17 cellular contexts compared by ENCODE assay signal in the genomic region with DNA sequence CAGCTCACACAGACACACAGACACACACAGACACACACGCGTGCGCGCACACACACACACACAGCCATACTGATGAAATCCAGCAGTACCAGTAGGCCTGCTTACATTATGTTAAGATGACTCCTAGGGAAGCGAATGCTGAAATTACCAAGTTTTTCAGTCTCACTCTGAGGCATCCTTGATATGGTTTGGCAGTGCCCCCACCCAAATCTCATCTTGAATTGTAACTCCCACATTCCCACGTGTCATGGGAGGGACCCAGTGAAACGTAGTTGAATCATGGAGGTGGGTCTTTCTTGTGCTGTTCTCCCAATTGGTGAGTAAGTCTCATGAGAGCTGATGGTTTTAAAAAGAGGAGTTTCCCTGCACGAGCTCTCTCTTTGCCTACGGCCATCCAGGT.
A peak's percentile ranks its signal among the peaks of the same experiment; 100 is the strongest.
DNase-seq lines count a peak whose midpoint lies in the region; ATAC-seq, FAIRE-seq and TF ChIP-seq lines count a peak whose summit lies in the region.
"Had no signal": no experiment of that assay in that cellular context is flagged by ENCODE, and none has a peak within 500 bp of the region (broad histone marks: within the 10 kb centered on the region; RNA-seq: fewer than 3 reads in every experiment).

No MANE protein-coding gene starts in this region.

- DNase-seq in activated CD4-positive, alpha-beta T cell treated with anti-CD3 and anti-CD28 coated beads, Interleukin-2, amount 50 U/mL, for 48 hours = peak; percentile 18 to 37
- DNase-seq in activated CD4-positive, alpha-beta T cell treated with anti-CD3 and anti-CD28 coated beads for 4 hours = no peak
- DNase-seq in stimulated activated naive CD4-positive, alpha-beta T cell treated with Interleukin-2 at 50 U/mL for 16 hours (lab: John Stamatoyannopoulos, UW) = peak; percentile 11
- no peak for DNase-seq in stimulated activated naive CD4-positive, alpha-beta T cell (lab: John Stamatoyannopoulos, UW)
- DNase-seq in fibroblast of the aortic adventitia (ENCODE audit: low read depth) = peak; percentile 10
- no peak for DNase-seq in urothelium cell line (ENCODE audit: low spot score)
- DNase-seq: C1 segment of cervical spinal cord, EL, MG63, NCI-H1092 treated with DMSO at 0.1 percent for 48 hours, NCI-H187, NCI-H446 had no signal

- no peak for TF ChIP-seq CTCF in fibroblast of the aortic adventitia (IDR thresholded peaks at IDR 0.05; ENCODE audit: insufficient read depth, low read length)

- peak; percentile 95 for FAIRE-seq in urothelium cell line (lab: Jason Lieb, UNC)
- FAIRE-seq: A204.1, H54, HepG2 had no signal

- H3K4me3 ChIP-seq in fibroblast of the aortic adventitia (ENCODE audit: low read depth, low read length) = no peak overlapping the region
- H3K4me3 ChIP-seq: MG63 had no signal

- ATAC-seq in GM18511 (IDR thresholded peaks at IDR 0.05; ENCODE audit: unreplicated experiment) (no peak), HG03139 (IDR thresholded peaks at IDR 0.05; ENCODE audit: unreplicated experiment) (no peak)
- ATAC-seq: HepG2 had no signal

Comparison
In these comparisons a context has a peak if more than half of its experiments do, and no peak if none do; other contexts are left out.
1. DNase-seq: peak in activated CD4-positive, alpha-beta T cell treated with anti-CD3 and anti-CD28 coated beads, Interleukin-2, amount 50 U/mL, for 48 hours (2 of 2), stimulated activated naive CD4-positive, alpha-beta T cell treated with Interleukin-2 at 50 U/mL for 16 hours (single experiment) and fibroblast of the aortic adventitia (single experiment); none in activated CD4-positive, alpha-beta T cell treated with anti-CD3 and anti-CD28 coated beads for 4 hours (0 of 2), stimulated activated naive CD4-positive, alpha-beta T cell (0 of 6) and urothelium cell line (single experiment).